15 cellular contexts compared by ENCODE assay signal in the genomic region with DNA sequence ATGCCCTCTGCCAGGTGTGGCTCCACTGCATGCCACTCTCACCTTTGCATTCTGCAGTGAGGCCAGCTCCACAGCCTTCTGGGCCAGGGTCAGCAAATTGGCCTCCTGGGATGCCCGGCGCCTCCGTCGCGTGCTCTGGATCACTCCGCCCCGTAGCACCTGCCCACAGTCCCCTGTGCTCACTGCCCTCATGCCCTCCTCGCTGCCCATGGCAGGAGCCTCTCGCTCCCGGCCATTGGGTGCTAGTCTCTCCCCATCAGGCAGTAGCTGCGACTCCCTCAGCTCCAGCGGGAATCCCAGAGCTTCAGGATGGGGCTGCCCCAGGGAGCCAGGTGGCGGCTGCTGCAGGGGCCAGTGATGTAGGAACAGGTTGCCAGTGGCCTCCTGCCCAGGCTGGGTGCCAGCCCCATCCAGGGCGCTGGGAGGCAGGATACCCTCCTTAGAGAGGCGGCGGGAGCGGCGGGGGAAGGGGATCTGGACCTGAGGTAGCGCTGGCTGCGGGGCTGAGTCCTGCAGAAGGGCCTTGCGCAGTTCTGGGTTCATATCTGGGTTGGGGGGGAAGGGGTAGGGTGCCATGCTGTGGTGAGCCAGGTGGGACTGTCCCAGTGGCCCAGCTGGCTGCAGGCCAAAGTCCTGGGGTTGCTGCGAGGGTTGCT. TPM values are rescaled to one million over a fixed set of nuclear protein-coding genes. Genes with fewer than 3 reads are reported as not detected.
DNase-seq lines count a peak whose midpoint lies in the region; ATAC-seq and TF ChIP-seq lines count a peak whose summit lies in the region.
"Had no signal": no experiment of that assay in that cellular context is flagged by ENCODE, and none has a peak within 500 bp of the region (broad histone marks: within the 10 kb centered on the region; RNA-seq: fewer than 3 reads in every experiment).

No MANE protein-coding gene starts in this region.

- no peak overlapping the region for H3K4me3 ChIP-seq in effector memory CD4-positive, alpha-beta T cell (ENCODE audit: insufficient read depth, low read depth, low read length, poor library complexity, severe bottlenecking)
- H3K4me3 ChIP-seq in ovary (no peak overlapping the region), WERI-Rb-1 (ENCODE audit: low read depth, low read length) (no peak overlapping the region), GM23338 (no peak overlapping the region)
- H3K4me3 ChIP-seq: left lung, smooth muscle cell had no signal

- no peak for TF ChIP-seq EP300 in ovary (IDR thresholded peaks at IDR 0.05)

- H3K9me2 ChIP-seq in GM23338 (ENCODE audit: insufficient read depth): no peaks in the 10 kb centered on the region

- H3K27me3 ChIP-seq in effector memory CD4-positive, alpha-beta T cell (replicated peaks; ENCODE audit: control insufficient read depth, insufficient read depth, low read length, poor library complexity, severe bottlenecking): no peaks in the 10 kb centered on the region
- no peaks in the 10 kb centered on the region for H3K27me3 ChIP-seq in ovary
- H3K27me3 ChIP-seq in WERI-Rb-1 (ENCODE audit: insufficient read depth, low read depth, severe bottlenecking): no peaks in the 10 kb centered on the region
- H3K27me3 ChIP-seq in GM23338 (ENCODE audit: insufficient read depth): no peaks in the 10 kb centered on the region
- H3K27me3 ChIP-seq: left lung had no signal

- H3K4me1 ChIP-seq in effector memory CD4-positive, alpha-beta T cell (ENCODE audit: control insufficient read depth, insufficient read depth, low read length, poor library complexity, severe bottlenecking): peaks cover 39% of the 10 kb centered on the region
- H3K4me1 ChIP-seq in ovary (ENCODE audit: insufficient read depth) (peaks cover 31% of the 10 kb centered on the region), GM23338 (ENCODE audit: insufficient read depth) (peaks cover 24% of the 10 kb centered on the region)

- peaks cover 2% of the 10 kb centered on the region; the same call in 1 of the 2 replicates for H4K20me1 ChIP-seq in GM23338 (replicated peaks; ENCODE audit: insufficient read depth)

- no peak overlapping the region for H3K4me3 Mint-ChIP-seq in natural killer cell
- H3K4me3 Mint-ChIP-seq in natural killer cell treated with Interleukin-12 subunit alpha and Interleukin-12 subunit beta and Interleukin-15 and Interleukin-18, amount 100 ng/mL, for 72 hours: no peak overlapping the region
- H3K4me3 Mint-ChIP-seq in GM23338: no peak overlapping the region
- H3K4me3 Mint-ChIP-seq: HFFc6 had no signal

- H3K9me3 ChIP-seq in effector memory CD4-positive, alpha-beta T cell (ENCODE audit: control insufficient read depth, low read length): no peaks in the 10 kb centered on the region
- H3K9me3 ChIP-seq in ovary (no peaks in the 10 kb centered on the region), WERI-Rb-1 (ENCODE audit: severe bottlenecking) (no peaks in the 10 kb centered on the region)
- H3K9me3 ChIP-seq: Caco-2, left lung had no signal

- peak overlapping the region; percentile 3 for H3K27ac ChIP-seq in effector memory CD4-positive, alpha-beta T cell (ENCODE audit: insufficient read depth, low read length, poor library complexity, severe bottlenecking)
- H3K27ac ChIP-seq in ovary: no peak overlapping the region
- no peak overlapping the region for H3K27ac ChIP-seq in WERI-Rb-1
- no peak overlapping the region for H3K27ac ChIP-seq in GM23338 (ENCODE audit: low read depth)

- no peaks in the 10 kb centered on the region for H3K27me3 Mint-ChIP-seq in natural killer cell (ENCODE audit: low read depth in 2 of 2)
- H3K27me3 Mint-ChIP-seq in natural killer cell treated with Interleukin-12 subunit alpha and Interleukin-12 subunit beta and Interleukin-15 and Interleukin-18, amount 100 ng/mL, for 72 hours: no peaks in the 10 kb centered on the region
- H3K27me3 Mint-ChIP-seq in GM23338 (ENCODE audit: insufficient read depth, low read depth, poor library complexity): peaks cover 6% of the 10 kb centered on the region

- H3K4me1 Mint-ChIP-seq in natural killer cell (peaks cover 38 to 40% of the 10 kb centered on the region in 2 donors), GM23338 (peaks cover 33% of the 10 kb centered on the region)
- peaks cover 28 to 44% of the 10 kb centered on the region in 2 donors for H3K4me1 Mint-ChIP-seq in natural killer cell treated with Interleukin-12 subunit alpha and Interleukin-12 subunit beta and Interleukin-15 and Interleukin-18, amount 100 ng/mL, for 72 hours (ENCODE audit: low read depth in 2 of 2)

- DNase-seq in natural killer cell: no peak
- no peak for DNase-seq in natural killer cell treated with Interleukin-12 subunit alpha and Interleukin-12 subunit beta and Interleukin-15 and Interleukin-18, amount 100 ng/mL, for 72 hours (ENCODE audit: low spot score)
- DNase-seq in effector memory CD4-positive, alpha-beta T cell: no peak
- peak in 3 of 5 donors; percentile 37 to 48 (median 40) for DNase-seq in ovary
- DNase-seq in WERI-Rb-1: no peak
- DNase-seq in GDM1 (lab: John Stamatoyannopoulos, UW): no peak
- DNase-seq in GM23338 (ENCODE audit: low spot score): no peak
- DNase-seq: amniotic stem cell, Caco-2, HFFc6, left lung, NCI-H146, NCI-H2227 treated with DMSO at 0.1 percent for 48 hours had no signal

- WGBS in ovary, 3 donors: 92 to 94% (median 93%) methylated on average over 22 of the region's 22 CpGs

- no peak for ATAC-seq in natural killer cell
- ATAC-seq in natural killer cell treated with Interleukin-12 subunit alpha and Interleukin-12 subunit beta and Interleukin-15 and Interleukin-18, amount 100 ng/mL, for 72 hours: no peak
- no peak for ATAC-seq in GM23338
- ATAC-seq: left lung had no signal

- intact Hi-C loops in natural killer cell (cut with micrococcal nuclease): no loop called here
- intact Hi-C loops in ovary (cut with DNase I): no loop called here

- no peak for TF ChIP-seq POLR2A in ovary (IDR thresholded peaks at IDR 0.05)

- no peaks in the 10 kb centered on the region for H3K9me3 Mint-ChIP-seq in natural killer cell
- H3K9me3 Mint-ChIP-seq in natural killer cell treated with Interleukin-12 subunit alpha and Interleukin-12 subunit beta and Interleukin-15 and Interleukin-18, amount 100 ng/mL, for 72 hours: no peaks in the 10 kb centered on the region
- H3K9me3 Mint-ChIP-seq in GM23338: no peaks in the 10 kb centered on the region
- H3K9me3 Mint-ChIP-seq: activated T-helper 2 cell treated with anti-CD3 and anti-CD28 coated beads, Interferon-gamma antibody, Interleukin-2, Interleukin-4, amounts not matched to agents 10 μg/mL and 5 μg/mL and 100 μg/mL, durations not matched to agents 14 hours and 24 hours and 36 hours; HFFc6 had no signal

- peaks cover 10% of the 10 kb centered on the region for H3K79me2 ChIP-seq in GM23338 (replicated peaks; ENCODE audit: insufficient read depth)

- no peak overlapping the region for H3K4me2 ChIP-seq in GM23338
- H3K4me2 ChIP-seq: smooth muscle cell had no signal

- no peak for TF ChIP-seq CTCF in natural killer cell (IDR thresholded peaks at IDR 0.05)
- no peak for TF ChIP-seq CTCF in ovary (IDR thresholded peaks at IDR 0.05)
- no peak for TF ChIP-seq CTCF in WERI-Rb-1 (IDR thresholded peaks at IDR 0.05; ENCODE audit: low read depth, low read length)
- TF ChIP-seq CTCF in GM23338 (conservative IDR thresholded peaks at IDR 0.05; ENCODE audit: low read depth in 2 of 2): no peak

- H3K27ac Mint-ChIP-seq in natural killer cell (peak overlapping the region; percentile 35 to 63), GM23338 (no peak overlapping the region)
- H3K27ac Mint-ChIP-seq in natural killer cell treated with Interleukin-12 subunit alpha and Interleukin-12 subunit beta and Interleukin-15 and Interleukin-18, amount 100 ng/mL, for 72 hours: no peak overlapping the region
- H3K27ac Mint-ChIP-seq: activated T-helper 2 cell treated with anti-CD3 and anti-CD28 coated beads, Interferon-gamma antibody, Interleukin-2, Interleukin-4, amounts not matched to agents 10 μg/mL and 5 μg/mL and 100 μg/mL, durations not matched to agents 14 hours and 24 hours and 36 hours; HFFc6 had no signal

- no peak overlapping the region for H2AFZ ChIP-seq in GM23338

- H3F3A ChIP-seq in GM23338 (replicated peaks; ENCODE audit: low read depth): peaks cover 5% of the 10 kb centered on the region; the same call in 1 of the 2 replicates

- H3K36me3 Mint-ChIP-seq in natural killer cell (no peaks in the 10 kb centered on the region), GM23338 (ENCODE audit: low read depth) (peaks cover 13% of the 10 kb centered on the region; the same call in 2 of the 3 replicates)
- H3K36me3 Mint-ChIP-seq in natural killer cell treated with Interleukin-12 subunit alpha and Interleukin-12 subunit beta and Interleukin-15 and Interleukin-18, amount 100 ng/mL, for 72 hours: peaks cover 6% of the 10 kb centered on the region

- peaks cover 41% of the 10 kb centered on the region for H3K36me3 ChIP-seq in effector memory CD4-positive, alpha-beta T cell (ENCODE audit: control insufficient read depth, insufficient read depth, low read length)
- H3K36me3 ChIP-seq in ovary: no peaks in the 10 kb centered on the region
- peaks cover 32% of the 10 kb centered on the region for H3K36me3 ChIP-seq in WERI-Rb-1
- no peaks in the 10 kb centered on the region for H3K36me3 ChIP-seq in GM23338 (ENCODE audit: insufficient read depth)

TF ChIP-seq in GM23338, 12 proteins besides CTCF, POLR2A, EP300 and RAD21 (continues in another document):
- TF ChIP-seq STAT1 (IDR thresholded peaks at IDR 0.05; ENCODE audit: unreplicated experiment) (no peak), JUNB (IDR thresholded peaks at IDR 0.05; ENCODE audit: unreplicated experiment) (no peak)

RNA-seq across cellular contexts. Expression of gene PNMA1, which starts 24.5 kb away (rescaled TPM):
- total RNA-seq in natural killer cell: 10 to 100 TPM; 26.0 to 32.3 (median 28.9) TPM
- 10 to 100 TPM; 18.9 to 32.2 TPM for total RNA-seq in natural killer cell treated with Interleukin-12 subunit alpha and Interleukin-12 subunit beta and Interleukin-15 and Interleukin-18, amount 100 ng/mL, for 72 hours
- total RNA-seq in ovary: 100 to 1,000 TPM in 1 of 7 donors, 10 to 100 TPM in 6; 22.3 to 114 (median 87.3) TPM
- 10 to 100 TPM; 43.7 to 84.2 TPM for polyA plus RNA-seq in ovary
- 32.9 and 35.6 TPM in 2 replicates for total RNA-seq in GM23338 (2014; rRNA removed; shearing (Covaris generic))
- 18.2 and 19.6 TPM in 2 replicates for polyA plus RNA-seq in GM23338 (2016; fragmentation: Nextera tagmentation; extraction: Ambion mirVana)

Comparison
In these comparisons a context has a peak if more than half of its experiments do, and no peak if none do; other contexts are left out.
1. H3K27ac Mint-ChIP-seq: peak in natural killer cell (2 of 2); none in natural killer cell treated with Interleukin-12 subunit alpha and Interleukin-12 subunit beta and Interleukin-15 and Interleukin-18, amount 100 ng/mL, for 72 hours (0 of 2) and GM23338 (single experiment).
2. DNase-seq: peak in ovary (3 of 5); none in natural killer cell (single experiment), natural killer cell treated with Interleukin-12 subunit alpha and Interleukin-12 subunit beta and Interleukin-15 and Interleukin-18, amount 100 ng/mL, for 72 hours (single experiment), effector memory CD4-positive, alpha-beta T cell (0 of 3), WERI-Rb-1 (single experiment), GDM1 (single experiment) and GM23338 (single experiment).